1 cellular context compared by ENCODE assay signal in the genomic region with DNA sequence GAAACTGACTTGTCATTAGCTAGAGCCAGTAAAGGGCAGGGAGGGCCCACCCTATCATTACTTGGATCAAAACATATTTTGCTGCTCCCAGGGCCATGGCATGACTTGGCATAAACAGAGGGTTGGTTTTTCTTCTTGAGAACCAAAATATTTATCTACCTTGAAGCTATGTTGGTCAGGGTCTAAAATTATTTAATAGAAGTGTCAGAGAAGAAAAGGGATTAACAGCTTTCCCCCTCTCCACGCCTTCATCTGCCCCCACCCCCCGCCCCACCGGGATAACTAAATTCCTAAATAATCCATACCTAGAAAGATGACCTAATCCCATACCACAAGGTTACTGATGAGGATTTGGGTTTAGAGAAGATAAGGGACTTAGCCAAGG.
TF ChIP-seq lines count a peak whose summit lies in the region.

No MANE protein-coding gene starts in this region.

TF ChIP-seq in K562, 482 proteins besides CTCF, POLR2A, EP300 and RAD21 (continued from another document):
- TF ChIP-seq JUND (IDR thresholded peaks at IDR 0.05; ENCODE audit: borderline replicate concordance, low read depth, low read length) (0 out of 2 replicates have a peak, but pooled peaks have one; percentile 8), JUND (tag; IDR thresholded peaks at IDR 0.05; ENCODE audit: borderline replicate concordance, low read depth, low read length) (no peak), NRF1 (conservative IDR thresholded peaks at IDR 0.05 in 1 of 2, IDR thresholded peaks at IDR 0.05 in 1 of 2) (no peak), HNRNPUL1 (IDR thresholded peaks at IDR 0.05; ENCODE audit: low read length) (no peak), NFIX (CRISPR knock-in tag; IDR thresholded peaks at IDR 0.05; ENCODE audit: low read depth) (no peak), NCOA4 (IDR thresholded peaks at IDR 0.05; ENCODE audit: partially characterized antibody) (no peak), ZNF512 (tag; IDR thresholded peaks at IDR 0.05) (no peak), SRSF3 (IDR thresholded peaks at IDR 0.05; ENCODE audit: insufficient read depth, low read length) (no peak), SMARCA4 (IDR thresholded peaks at IDR 0.05) (peak; percentile 67), MCM3 (IDR thresholded peaks at IDR 0.05) (no peak), ZKSCAN1 (IDR thresholded peaks at IDR 0.05; ENCODE audit: low read depth, low read length) (no peak), NR3C1 (CRISPR knock-in tag; IDR thresholded peaks at IDR 0.05) (no peak), U2AF2 (optimal IDR thresholded peaks at IDR 0.05; ENCODE audit: low read depth, low read length) (no peak), ATF3 (IDR thresholded peaks at IDR 0.05) (peak; percentile 31; the same call in 1 of the 2 replicates), ATF3 (CRISPR knock-in tag; conservative IDR thresholded peaks at IDR 0.05) (no peak), NFE2L1 (tag; IDR thresholded peaks at IDR 0.05; ENCODE audit: borderline replicate concordance, low read depth) (peak; percentile 77), ZBTB7A (IDR thresholded peaks at IDR 0.05; ENCODE audit: borderline replicate concordance, control insufficient read depth, low read depth, low read length) (no peak), ZNF316 (IDR thresholded peaks at IDR 0.05) (peak; percentile 87), ZNF561 (CRISPR knock-in tag; conservative IDR thresholded peaks at IDR 0.05) (no peak), MAFK (IDR thresholded peaks at IDR 0.05; ENCODE audit: low read length) (peak; percentile 57; the same call in 1 of the 2 replicates), NFE2 (IDR thresholded peaks at IDR 0.05; ENCODE audit: low read depth) (peak; percentile 86), ASH1L (IDR thresholded peaks at IDR 0.05; ENCODE audit: borderline replicate concordance, low read depth, partially characterized antibody) (no peak), ARNT (IDR thresholded peaks at IDR 0.05) (no peak), MIER1 (IDR thresholded peaks at IDR 0.05; ENCODE audit: low read depth) (no peak), MAFF (IDR thresholded peaks at IDR 0.05; ENCODE audit: low read length) (peak; percentile 87), SMARCE1 (IDR thresholded peaks at IDR 0.05) (peak; percentile 55; the same call in 1 of the 2 replicates), ZNF668 (CRISPR knock-in tag; IDR thresholded peaks at IDR 0.05) (no peak), BACH1 (tag; IDR thresholded peaks at IDR 0.05) (peak; percentile 92), KDM5B (IDR thresholded peaks at IDR 0.05; ENCODE audit: insufficient replicate concordance, low read depth, low read length) (no peak), ARHGAP35 (IDR thresholded peaks at IDR 0.05; ENCODE audit: partially characterized antibody) (no peak), HDAC3 (IDR thresholded peaks at IDR 0.05; ENCODE audit: borderline replicate concordance, partially characterized antibody) (no peak), FOSL1 (tag; conservative IDR thresholded peaks at IDR 0.05) (0 out of 2 replicates have a peak, but pooled peaks have one; percentile 3), SIX5 (IDR thresholded peaks at IDR 0.05; ENCODE audit: borderline replicate concordance in 1 of 2, insufficient read depth in 1 of 2, low read depth in 1 of 2, low read length in 2 of 2) (no peak), ESRRA (IDR thresholded peaks at IDR 0.05; ENCODE audit: borderline replicate concordance, low read depth) (peak; percentile 41; the same call in 1 of the 2 replicates), L3MBTL2 (IDR thresholded peaks at IDR 0.05) (no peak), ZNF717 (CRISPR knock-in tag; IDR thresholded peaks at IDR 0.05) (no peak)
- TF ChIP-seq, protein P1, sequence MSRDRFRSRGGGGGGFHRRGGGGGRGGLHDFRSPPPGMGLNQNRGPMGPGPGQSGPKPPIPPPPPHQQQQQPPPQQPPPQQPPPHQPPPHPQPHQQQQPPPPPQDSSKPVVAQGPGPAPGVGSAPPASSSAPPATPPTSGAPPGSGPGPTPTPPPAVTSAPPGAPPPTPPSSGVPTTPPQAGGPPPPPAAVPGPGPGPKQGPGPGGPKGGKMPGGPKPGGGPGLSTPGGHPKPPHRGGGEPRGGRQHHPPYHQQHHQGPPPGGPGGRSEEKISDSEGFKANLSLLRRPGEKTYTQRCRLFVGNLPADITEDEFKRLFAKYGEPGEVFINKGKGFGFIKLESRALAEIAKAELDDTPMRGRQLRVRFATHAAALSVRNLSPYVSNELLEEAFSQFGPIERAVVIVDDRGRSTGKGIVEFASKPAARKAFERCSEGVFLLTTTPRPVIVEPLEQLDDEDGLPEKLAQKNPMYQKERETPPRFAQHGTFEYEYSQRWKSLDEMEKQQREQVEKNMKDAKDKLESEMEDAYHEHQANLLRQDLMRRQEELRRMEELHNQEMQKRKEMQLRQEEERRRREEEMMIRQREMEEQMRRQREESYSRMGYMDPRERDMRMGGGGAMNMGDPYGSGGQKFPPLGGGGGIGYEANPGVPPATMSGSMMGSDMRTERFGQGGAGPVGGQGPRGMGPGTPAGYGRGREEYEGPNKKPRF (IDR thresholded peaks at IDR 0.05; ENCODE audit: low read depth, low read length): no peak
- TF ChIP-seq, protein P2, sequence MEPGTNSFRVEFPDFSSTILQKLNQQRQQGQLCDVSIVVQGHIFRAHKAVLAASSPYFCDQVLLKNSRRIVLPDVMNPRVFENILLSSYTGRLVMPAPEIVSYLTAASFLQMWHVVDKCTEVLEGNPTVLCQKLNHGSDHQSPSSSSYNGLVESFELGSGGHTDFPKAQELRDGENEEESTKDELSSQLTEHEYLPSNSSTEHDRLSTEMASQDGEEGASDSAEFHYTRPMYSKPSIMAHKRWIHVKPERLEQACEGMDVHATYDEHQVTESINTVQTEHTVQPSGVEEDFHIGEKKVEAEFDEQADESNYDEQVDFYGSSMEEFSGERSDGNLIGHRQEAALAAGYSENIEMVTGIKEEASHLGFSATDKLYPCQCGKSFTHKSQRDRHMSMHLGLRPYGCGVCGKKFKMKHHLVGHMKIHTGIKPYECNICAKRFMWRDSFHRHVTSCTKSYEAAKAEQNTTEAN (CRISPR knock-in tag; IDR thresholded peaks at IDR 0.05): no peak
- TF ChIP-seq, protein P3, sequence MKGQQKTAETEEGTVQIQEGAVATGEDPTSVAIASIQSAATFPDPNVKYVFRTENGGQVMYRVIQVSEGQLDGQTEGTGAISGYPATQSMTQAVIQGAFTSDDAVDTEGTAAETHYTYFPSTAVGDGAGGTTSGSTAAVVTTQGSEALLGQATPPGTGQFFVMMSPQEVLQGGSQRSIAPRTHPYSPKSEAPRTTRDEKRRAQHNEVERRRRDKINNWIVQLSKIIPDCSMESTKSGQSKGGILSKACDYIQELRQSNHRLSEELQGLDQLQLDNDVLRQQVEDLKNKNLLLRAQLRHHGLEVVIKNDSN (CRISPR knock-in tag; IDR thresholded peaks at IDR 0.05): no peak
- TF ChIP-seq, protein P4, sequence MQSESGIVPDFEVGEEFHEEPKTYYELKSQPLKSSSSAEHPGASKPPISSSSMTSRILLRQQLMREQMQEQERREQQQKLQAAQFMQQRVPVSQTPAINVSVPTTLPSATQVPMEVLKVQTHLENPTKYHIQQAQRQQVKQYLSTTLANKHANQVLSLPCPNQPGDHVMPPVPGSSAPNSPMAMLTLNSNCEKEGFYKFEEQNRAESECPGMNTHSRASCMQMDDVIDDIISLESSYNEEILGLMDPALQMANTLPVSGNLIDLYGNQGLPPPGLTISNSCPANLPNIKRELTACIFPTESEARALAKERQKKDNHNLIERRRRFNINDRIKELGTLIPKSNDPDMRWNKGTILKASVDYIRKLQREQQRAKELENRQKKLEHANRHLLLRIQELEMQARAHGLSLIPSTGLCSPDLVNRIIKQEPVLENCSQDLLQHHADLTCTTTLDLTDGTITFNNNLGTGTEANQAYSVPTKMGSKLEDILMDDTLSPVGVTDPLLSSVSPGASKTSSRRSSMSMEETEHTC (IDR thresholded peaks at IDR 0.05): no peak
- TF ChIP-seq, protein P5, sequence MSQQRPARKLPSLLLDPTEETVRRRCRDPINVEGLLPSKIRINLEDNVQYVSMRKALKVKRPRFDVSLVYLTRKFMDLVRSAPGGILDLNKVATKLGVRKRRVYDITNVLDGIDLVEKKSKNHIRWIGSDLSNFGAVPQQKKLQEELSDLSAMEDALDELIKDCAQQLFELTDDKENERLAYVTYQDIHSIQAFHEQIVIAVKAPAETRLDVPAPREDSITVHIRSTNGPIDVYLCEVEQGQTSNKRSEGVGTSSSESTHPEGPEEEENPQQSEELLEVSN (IDR thresholded peaks at IDR 0.05; ENCODE audit: borderline replicate concordance in 1 of 2, extremely low read depth in 1 of 2, insufficient read depth in 1 of 2, insufficient read length in 1 of 2, low read depth in 1 of 2, low read length in 1 of 2, poor library complexity in 1 of 2, severe bottlenecking in 1 of 2): no peak
- TF ChIP-seq, protein P6, sequence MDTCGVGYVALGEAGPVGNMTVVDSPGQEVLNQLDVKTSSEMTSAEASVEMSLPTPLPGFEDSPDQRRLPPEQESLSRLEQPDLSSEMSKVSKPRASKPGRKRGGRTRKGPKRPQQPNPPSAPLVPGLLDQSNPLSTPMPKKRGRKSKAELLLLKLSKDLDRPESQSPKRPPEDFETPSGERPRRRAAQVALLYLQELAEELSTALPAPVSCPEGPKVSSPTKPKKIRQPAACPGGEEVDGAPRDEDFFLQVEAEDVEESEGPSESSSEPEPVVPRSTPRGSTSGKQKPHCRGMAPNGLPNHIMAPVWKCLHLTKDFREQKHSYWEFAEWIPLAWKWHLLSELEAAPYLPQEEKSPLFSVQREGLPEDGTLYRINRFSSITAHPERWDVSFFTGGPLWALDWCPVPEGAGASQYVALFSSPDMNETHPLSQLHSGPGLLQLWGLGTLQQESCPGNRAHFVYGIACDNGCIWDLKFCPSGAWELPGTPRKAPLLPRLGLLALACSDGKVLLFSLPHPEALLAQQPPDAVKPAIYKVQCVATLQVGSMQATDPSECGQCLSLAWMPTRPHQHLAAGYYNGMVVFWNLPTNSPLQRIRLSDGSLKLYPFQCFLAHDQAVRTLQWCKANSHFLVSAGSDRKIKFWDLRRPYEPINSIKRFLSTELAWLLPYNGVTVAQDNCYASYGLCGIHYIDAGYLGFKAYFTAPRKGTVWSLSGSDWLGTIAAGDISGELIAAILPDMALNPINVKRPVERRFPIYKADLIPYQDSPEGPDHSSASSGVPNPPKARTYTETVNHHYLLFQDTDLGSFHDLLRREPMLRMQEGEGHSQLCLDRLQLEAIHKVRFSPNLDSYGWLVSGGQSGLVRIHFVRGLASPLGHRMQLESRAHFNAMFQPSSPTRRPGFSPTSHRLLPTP (IDR thresholded peaks at IDR 0.05; ENCODE audit: borderline replicate concordance, extremely low read depth, insufficient read length): no peak
- TF ChIP-seq, protein P7, sequence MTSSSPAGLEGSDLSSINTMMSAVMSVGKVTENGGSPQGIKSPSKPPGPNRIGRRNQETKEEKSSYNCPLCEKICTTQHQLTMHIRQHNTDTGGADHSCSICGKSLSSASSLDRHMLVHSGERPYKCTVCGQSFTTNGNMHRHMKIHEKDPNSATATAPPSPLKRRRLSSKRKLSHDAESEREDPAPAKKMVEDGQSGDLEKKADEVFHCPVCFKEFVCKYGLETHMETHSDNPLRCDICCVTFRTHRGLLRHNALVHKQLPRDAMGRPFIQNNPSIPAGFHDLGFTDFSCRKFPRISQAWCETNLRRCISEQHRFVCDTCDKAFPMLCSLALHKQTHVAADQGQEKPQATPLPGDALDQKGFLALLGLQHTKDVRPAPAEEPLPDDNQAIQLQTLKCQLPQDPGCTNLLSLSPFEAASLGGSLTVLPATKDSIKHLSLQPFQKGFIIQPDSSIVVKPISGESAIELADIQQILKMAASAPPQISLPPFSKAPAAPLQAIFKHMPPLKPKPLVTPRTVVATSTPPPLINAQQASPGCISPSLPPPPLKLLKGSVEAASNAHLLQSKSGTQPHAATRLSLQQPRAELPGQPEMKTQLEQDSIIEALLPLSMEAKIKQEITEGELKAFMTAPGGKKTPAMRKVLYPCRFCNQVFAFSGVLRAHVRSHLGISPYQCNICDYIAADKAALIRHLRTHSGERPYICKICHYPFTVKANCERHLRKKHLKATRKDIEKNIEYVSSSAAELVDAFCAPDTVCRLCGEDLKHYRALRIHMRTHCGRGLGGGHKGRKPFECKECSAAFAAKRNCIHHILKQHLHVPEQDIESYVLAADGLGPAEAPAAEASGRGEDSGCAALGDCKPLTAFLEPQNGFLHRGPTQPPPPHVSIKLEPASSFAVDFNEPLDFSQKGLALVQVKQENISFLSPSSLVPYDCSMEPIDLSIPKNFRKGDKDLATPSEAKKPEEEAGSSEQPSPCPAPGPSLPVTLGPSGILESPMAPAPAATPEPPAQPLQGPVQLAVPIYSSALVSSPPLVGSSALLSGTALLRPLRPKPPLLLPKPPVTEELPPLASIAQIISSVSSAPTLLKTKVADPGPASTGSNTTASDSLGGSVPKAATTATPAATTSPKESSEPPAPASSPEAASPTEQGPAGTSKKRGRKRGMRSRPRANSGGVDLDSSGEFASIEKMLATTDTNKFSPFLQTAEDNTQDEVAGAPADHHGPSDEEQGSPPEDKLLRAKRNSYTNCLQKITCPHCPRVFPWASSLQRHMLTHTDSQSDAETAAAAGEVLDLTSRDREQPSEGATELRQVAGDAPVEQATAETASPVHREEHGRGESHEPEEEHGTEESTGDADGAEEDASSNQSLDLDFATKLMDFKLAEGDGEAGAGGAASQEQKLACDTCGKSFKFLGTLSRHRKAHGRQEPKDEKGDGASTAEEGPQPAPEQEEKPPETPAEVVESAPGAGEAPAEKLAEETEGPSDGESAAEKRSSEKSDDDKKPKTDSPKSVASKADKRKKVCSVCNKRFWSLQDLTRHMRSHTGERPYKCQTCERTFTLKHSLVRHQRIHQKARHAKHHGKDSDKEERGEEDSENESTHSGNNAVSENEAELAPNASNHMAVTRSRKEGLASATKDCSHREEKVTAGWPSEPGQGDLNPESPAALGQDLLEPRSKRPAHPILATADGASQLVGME (CRISPR knock-in tag; IDR thresholded peaks at IDR 0.05): no peak
